Comparison of ENCODE assay signal across 9 cellular contexts in genomic region chr3:38834110-38834509, GRCh38. TPM values are rescaled to one million over a fixed set of nuclear protein-coding genes. Genes with fewer than 3 reads are reported as not detected.
DNase-seq lines count a peak whose midpoint lies in the region; TF ChIP-seq lines count a peak whose summit lies in the region.
"Had no signal": no experiment of that assay in that cellular context is flagged by ENCODE, and none has a peak within 500 bp of the region (broad histone marks: within the 10 kb centered on the region; RNA-seq: fewer than 3 reads in every experiment).

No MANE protein-coding gene starts in this region.

- H3K36me3 Mint-ChIP-seq in T-helper 2 cell treated with Interferon-gamma antibody and Interleukin-4, amounts not matched to agents 5 μg/mL and 100 μg/mL, for 36 hours (ENCODE audit: low read depth) = no peaks in the 10 kb centered on the region

- TF ChIP-seq CTCF in GM13976 (IDR thresholded peaks at IDR 0.05; ENCODE audit: borderline replicate concordance, control extremely low read depth, extremely low read depth, insufficient read depth, missing control alignments) = no peak

- peaks cover 1% of the 10 kb centered on the region for H3K27me3 Mint-ChIP-seq in T-helper 2 cell treated with Interferon-gamma antibody and Interleukin-4, amounts not matched to agents 5 μg/mL and 100 μg/mL, for 36 hours (ENCODE audit: low read depth)

- in situ Hi-C loops in ACHN (cut with HindIII; ENCODE audit: low pct_ligation_motif_present, low pct_unique_long_range_greater_than_20kb, low sequenced_read_pairs) (no loop called here), GM13976 (cut with MboI; ENCODE audit: low sequenced_read_pairs, unreplicated experiment) (no loop called here)

- no peaks in the 10 kb centered on the region for H3K9me3 Mint-ChIP-seq in T-helper 2 cell treated with Interferon-gamma antibody and Interleukin-4, amounts not matched to agents 5 μg/mL and 100 μg/mL, for 36 hours

- intact Hi-C loops in posterior vena cava (cut with DNase I) = no loop called here

- POLR2A ChIA-PET in HEK293T (lab: Yijun Ruan, JAX) = interaction anchor here (0.7 kb wide), 1 partner anchor 8 kb away, joined by 3 read pairs; no protein-coding TSS in a partner anchor

- DNase-seq in ACHN (peak; percentile 59), HEK293T (ENCODE audit: extremely low spot score) (peak; percentile 33), fibroblast of peridontal ligament (ENCODE audit: extremely low read depth) (peak; percentile 75), posterior vena cava (ENCODE audit: low spot score) (peak; percentile 87), GM13976 (ENCODE audit: low spot score) (no peak), NCI-H524 (lab: John Stamatoyannopoulos, UW) (no peak)
- peak; percentile 48 for DNase-seq in T-helper 2 cell treated with Interferon-gamma antibody and Interleukin-4, amounts not matched to agents 5 μg/mL and 100 μg/mL, for 36 hours (ENCODE audit: low spot score)
- DNase-seq in effector CD4-positive, alpha-beta T cell = no peak

- no peak overlapping the region for H3K27ac Mint-ChIP-seq in T-helper 2 cell treated with Interferon-gamma antibody and Interleukin-4, amounts not matched to agents 5 μg/mL and 100 μg/mL, for 36 hours

- H3K4me1 Mint-ChIP-seq in T-helper 2 cell treated with Interferon-gamma antibody and Interleukin-4, amounts not matched to agents 5 μg/mL and 100 μg/mL, for 36 hours (ENCODE audit: low read depth) = peaks cover 11% of the 10 kb centered on the region

- CTCF ChIA-PET in HEK293T (lab: Yijun Ruan, JAX) = interaction anchor here (1.1 kb wide), 1 partner anchor 10 kb away, joined by 5 read pairs; no protein-coding TSS in a partner anchor

- H3K4me3 Mint-ChIP-seq in T-helper 2 cell treated with Interferon-gamma antibody and Interleukin-4, amounts not matched to agents 5 μg/mL and 100 μg/mL, for 36 hours = no peak overlapping the region

TF ChIP-seq in HEK293T, 16 proteins besides CTCF, POLR2A, EP300 and RAD21:
- TF ChIP-seq ELF4 (IDR thresholded peaks at IDR 0.05) (no peak), L3MBTL2 (conservative IDR thresholded peaks at IDR 0.05) (no peak), ZNF384 (IDR thresholded peaks at IDR 0.05) (no peak), FOXA1 (IDR thresholded peaks at IDR 0.05) (no peak), FOXM1 (IDR thresholded peaks at IDR 0.05; ENCODE audit: borderline replicate concordance) (no peak), PKNOX1 (IDR thresholded peaks at IDR 0.05) (no peak), LEF1 (IDR thresholded peaks at IDR 0.05; ENCODE audit: borderline replicate concordance) (no peak), CTBP1 (IDR thresholded peaks at IDR 0.05; ENCODE audit: borderline replicate concordance) (no peak), TARDBP (IDR thresholded peaks at IDR 0.05) (no peak), NFRKB (IDR thresholded peaks at IDR 0.05) (no peak), ARNT (IDR thresholded peaks at IDR 0.05) (no peak), FOXK2 (IDR thresholded peaks at IDR 0.05) (no peak), SUZ12 (IDR thresholded peaks at IDR 0.05) (no peak), SP1 (IDR thresholded peaks at IDR 0.05) (no peak), BHLHE40 (IDR thresholded peaks at IDR 0.05; ENCODE audit: borderline replicate concordance) (no peak)

RNA-seq across cellular contexts. Expression of gene SCN10A, which starts 18.1 kb away (rescaled TPM):
- under 1 TPM in 1 of 2 donors, not detected in 1; 0.05 TPM for total RNA-seq in posterior vena cava
- total RNA-seq: subcutaneous adipose tissue had no signal

Comparison
In these comparisons a context has a peak if more than half of its experiments do, and no peak if none do; other contexts are left out.
1. DNase-seq: peak in ACHN (single experiment), HEK293T (single experiment), T-helper 2 cell treated with Interferon-gamma antibody and Interleukin-4, amounts not matched to agents 5 μg/mL and 100 μg/mL, for 36 hours (single experiment), fibroblast of peridontal ligament (single experiment) and posterior vena cava (single experiment); none in effector CD4-positive, alpha-beta T cell (single experiment), GM13976 (single experiment) and NCI-H524 (0 of 2).